10 cellular contexts compared by ENCODE assay signal in genomic region chr13:74056829-74057564, GRCh38.
DNase-seq lines count a peak whose midpoint lies in the region; ATAC-seq and TF ChIP-seq lines count a peak whose summit lies in the region.
"Had no signal": no experiment of that assay in that cellular context is flagged by ENCODE, and none has a peak within 500 bp of the region (broad histone marks: within the 10 kb centered on the region; RNA-seq: fewer than 3 reads in every experiment).

No MANE protein-coding gene starts in this region.

- peaks cover 35% of the 10 kb centered on the region for H3K4me1 Mint-ChIP-seq in HFFc6 (ENCODE audit: low read depth)

- DNase-seq in Karpas-422, result peak; percentile 57
- peak; percentile 25 for DNase-seq in SK-N-DZ (ENCODE audit: low spot score)
- DNase-seq in left ventricle myocardium superior, result peak; percentile 68
- DNase-seq in DMS79 treated with DMSO at 0.1 percent for 48 hours (lab: John Stamatoyannopoulos, UW), result no peak
- no peak for DNase-seq in HFFc6
- no peak for DNase-seq in MV-4-11 (lab: John Stamatoyannopoulos, UW)
- DNase-seq: activated CD4-positive, alpha-beta memory T cell treated with anti-CD3 and anti-CD28 coated beads, Interleukin-2, amount 10 ng/mL, durations not matched to agents 7 days and 5 days; GF-D8; posterior cingulate gyrus had no signal

- H3K9me2 ChIP-seq in Karpas-422 (replicated peaks; ENCODE audit: insufficient read depth, low read length), result no peaks in the 10 kb centered on the region

- no peak overlapping the region for H2AFZ ChIP-seq in Karpas-422 (ENCODE audit: low read length)

- H3K9me3 Mint-ChIP-seq in HFFc6, result no peaks in the 10 kb centered on the region; the same call in 1 of the 2 replicates

- peaks cover 18% of the 10 kb centered on the region for H3K36me3 ChIP-seq in Karpas-422 (ENCODE audit: insufficient read depth, low read length)
- no peaks in the 10 kb centered on the region for H3K36me3 ChIP-seq in skeletal muscle satellite cell (ENCODE audit: insufficient read depth, low read length)

- H4K20me1 ChIP-seq in Karpas-422 (ENCODE audit: insufficient read depth, low read depth, low read length), result no peaks in the 10 kb centered on the region

- H3K36me3 Mint-ChIP-seq in HFFc6 (ENCODE audit: low read depth), result peaks cover 23% of the 10 kb centered on the region

- H3K4me3 Mint-ChIP-seq in HFFc6, result no peak overlapping the region
- H3K4me3 Mint-ChIP-seq: activated CD4-positive, alpha-beta memory T cell treated with anti-CD3 and anti-CD28 coated beads, Interleukin-2, amount 10 ng/mL, durations not matched to agents 7 days and 5 days had no signal

- peaks cover 93% of the 10 kb centered on the region for H3K79me2 ChIP-seq in Karpas-422 (ENCODE audit: low read length)

- H3K27ac Mint-ChIP-seq in HFFc6, result no peak overlapping the region
- H3K27ac Mint-ChIP-seq: activated CD4-positive, alpha-beta memory T cell treated with anti-CD3 and anti-CD28 coated beads, Interleukin-2, amount 10 ng/mL, durations not matched to agents 7 days and 5 days had no signal

- ATAC-seq in left ventricle myocardium superior, result peak; percentile 92

- peak overlapping the region; percentile 45 for H3K27ac ChIP-seq in Karpas-422 (ENCODE audit: low read length)

- no peaks in the 10 kb centered on the region for H3K27me3 ChIP-seq in Karpas-422 (ENCODE audit: low read length)
- H3K27me3 ChIP-seq in skeletal muscle satellite cell (ENCODE audit: control insufficient read depth, insufficient read depth, low read length), result no peaks in the 10 kb centered on the region

- H3K9me3 ChIP-seq in Karpas-422 (ENCODE audit: low read length) (no peaks in the 10 kb centered on the region), skeletal muscle satellite cell (replicated peaks; ENCODE audit: low read length) (no peaks in the 10 kb centered on the region)

- H3K9ac ChIP-seq in Karpas-422 (ENCODE audit: low read length) (no peak overlapping the region; the same call in 1 of the 2 replicates), skeletal muscle satellite cell (ENCODE audit: low read depth, low read length) (no peak overlapping the region)

- TF ChIP-seq CTCF in HFFc6 (IDR thresholded peaks at IDR 0.05), result no peak

- intact Hi-C loops in left ventricle myocardium superior (cut with micrococcal nuclease), result no loop called here

- H3K4me2 ChIP-seq in Karpas-422 (ENCODE audit: low read depth, low read length, poor library complexity, severe bottlenecking), result peak overlapping the region; percentile 27
- H3K4me2 ChIP-seq in skeletal muscle satellite cell (ENCODE audit: low read length), result peak overlapping the region; percentile 17

- H3K4me3 ChIP-seq in Karpas-422 (ENCODE audit: low read length) (no peak overlapping the region), skeletal muscle satellite cell (ENCODE audit: low read length) (no peak overlapping the region)

- H3K4me1 ChIP-seq in Karpas-422 (ENCODE audit: low read length) (peaks cover 71% of the 10 kb centered on the region), skeletal muscle satellite cell (ENCODE audit: control insufficient read depth, insufficient read depth, low read length) (peaks cover 18% of the 10 kb centered on the region)

- H3K27me3 Mint-ChIP-seq in HFFc6 (ENCODE audit: insufficient read depth), result no peaks in the 10 kb centered on the region
- H3K27me3 Mint-ChIP-seq: activated CD4-positive, alpha-beta memory T cell treated with anti-CD3 and anti-CD28 coated beads, Interleukin-2, amount 10 ng/mL, durations not matched to agents 7 days and 5 days had no signal

Comparison
In these comparisons a context has a peak if more than half of its experiments do, and no peak if none do; other contexts are left out.
1. DNase-seq: peak in Karpas-422 (single experiment), SK-N-DZ (single experiment) and left ventricle myocardium superior (single experiment); none in DMS79 treated with DMSO at 0.1 percent for 48 hours (single experiment), HFFc6 (single experiment) and MV-4-11 (single experiment).